ENCODE assay signal across 35 cellular contexts in the genomic region with DNA sequence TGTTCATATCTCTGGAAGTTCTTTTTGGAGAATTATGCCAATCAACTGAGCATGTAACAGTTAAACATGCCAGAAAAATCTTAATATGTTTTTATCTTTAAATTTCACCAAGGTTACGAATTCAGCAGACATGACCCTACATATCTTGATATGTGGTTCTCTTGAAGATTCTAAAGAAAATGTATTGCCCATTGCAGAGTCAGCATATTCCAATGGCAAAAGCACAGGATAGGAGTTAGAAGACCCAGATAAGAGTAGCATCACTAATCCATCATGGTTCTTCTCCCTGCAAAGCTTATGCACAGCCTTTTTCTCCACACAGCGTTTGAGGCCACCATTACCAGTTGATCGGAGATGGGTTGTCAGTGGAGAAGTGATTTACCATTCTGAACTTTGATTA.
"Had no signal": no experiment of that assay in that cellular context is flagged by ENCODE, and none has a peak within 500 bp of the region (broad histone marks: within the 10 kb centered on the region; RNA-seq: fewer than 3 reads in every experiment).

No MANE protein-coding gene starts in this region.

- H3K4me3 ChIP-seq: adrenal gland, body of pancreas, breast epithelium had no signal

- H3K4me1 Mint-ChIP-seq: activated B cell treated with CpG ODN at 0.5 μM for 24 hours; activated CD4-positive, alpha-beta T cell treated with anti-CD3 and anti-CD28 coated beads, Interleukin-2, amount 10 ng/mL, durations not matched to agents 24 days and 14 days; activated naive CD8-positive, alpha-beta T cell treated with anti-CD3 and anti-CD28 coated beads for 36 hours; activated T-helper 17 cell treated with anti-CD3 and anti-CD28 coated beads, Interleukin-2, amount 50 U/mL, for 72 hours had no signal

- H3K4me1 ChIP-seq: adrenal gland, body of pancreas, breast epithelium had no signal

- H3K36me3 ChIP-seq: adrenal gland, brain microvascular endothelial cell, breast epithelium had no signal

- H3K27ac Mint-ChIP-seq: activated B cell treated with CpG ODN at 0.5 μM for 24 hours; activated CD4-positive, alpha-beta memory T cell treated with anti-CD3 and anti-CD28 coated beads for 36 hours; activated CD4-positive, alpha-beta T cell treated with anti-CD3 and anti-CD28 coated beads, Interleukin-2, amount 10 ng/mL, durations not matched to agents 24 days and 14 days; activated CD8-positive, alpha-beta T cell treated with anti-CD3 and anti-CD28 coated beads for 36 hours; activated naive CD4-positive, alpha-beta T cell treated with anti-CD3 and anti-CD28 coated beads for 36 hours; activated naive CD4-positive, alpha-beta T cell treated with anti-CD3 and anti-CD28 coated beads, Interleukin-2, amount 50 U/mL, for 72 hours; activated naive CD8-positive, alpha-beta T cell treated with anti-CD3 and anti-CD28 coated beads for 36 hours; activated T-cell treated with anti-CD3 and anti-CD28 coated beads, Interleukin-2, amount 50 U/mL, for 72 hours; activated T-helper 1 cell treated with anti-CD3 and anti-CD28 coated beads, Interleukin-12 subunit alpha, Interleukin-12 subunit beta, Interleukin-2, Interleukin-4 antibody, amounts not matched to agents 30 ng/mL and 10 ng/mL and 1 ng/mL, durations not matched to agents 14 hours and 24 hours and 36 hours; activated T-helper 17 cell treated with anti-CD3 and anti-CD28 coated beads, Interleukin-2, amount 50 U/mL, for 72 hours; T-helper 1 cell treated with Interleukin-12 subunit alpha and Interleukin-12 subunit beta and Interleukin-4 antibody, amounts not matched to agents 30 μg/mL and 1 μg/mL, for 36 hours; T-helper 2 cell treated with Interferon-gamma antibody and Interleukin-4, amounts not matched to agents 5 μg/mL and 100 μg/mL, for 36 hours had no signal

- ATAC-seq: activated CD8-positive, alpha-beta T cell treated with anti-CD3 and anti-CD28 coated beads for 36 hours; activated naive CD4-positive, alpha-beta T cell treated with anti-CD3 and anti-CD28 coated beads, Interleukin-2, amount 50 U/mL, for 72 hours; activated T-cell treated with anti-CD3 and anti-CD28 coated beads, Interleukin-2, amount 50 U/mL, for 4 hours; body of pancreas had no signal

- H3K9me3 ChIP-seq: adrenal gland, body of pancreas, breast epithelium had no signal

- H3K27me3 ChIP-seq: adrenal gland, body of pancreas, brain microvascular endothelial cell, breast epithelium had no signal

- H3K27me3 Mint-ChIP-seq: activated B cell treated with CpG ODN at 0.5 μM for 24 hours; activated CD4-positive, alpha-beta memory T cell treated with anti-CD3 and anti-CD28 coated beads for 36 hours; activated CD4-positive, alpha-beta T cell treated with anti-CD3 and anti-CD28 coated beads, Interleukin-2, amount 10 ng/mL, durations not matched to agents 24 days and 14 days; activated CD8-positive, alpha-beta T cell treated with anti-CD3 and anti-CD28 coated beads for 36 hours; activated naive CD8-positive, alpha-beta T cell treated with anti-CD3 and anti-CD28 coated beads for 36 hours; activated T-helper 17 cell treated with anti-CD3 and anti-CD28 coated beads, Interleukin-2, amount 50 U/mL, for 72 hours had no signal

- FAIRE-seq: astrocyte, TTC549 had no signal

- H3K9me3 Mint-ChIP-seq: activated naive CD4-positive, alpha-beta T cell treated with anti-CD3 and anti-CD28 coated beads for 36 hours; activated T-cell treated with anti-CD3 and anti-CD28 coated beads, Interleukin-2, amount 50 U/mL, for 4 hours; T-helper 2 cell treated with Interferon-gamma antibody and Interleukin-4, amounts not matched to agents 5 μg/mL and 100 μg/mL, for 36 hours had no signal

- H3K4me3 Mint-ChIP-seq: activated B cell treated with CpG ODN at 0.5 μM for 24 hours; activated CD4-positive, alpha-beta memory T cell treated with anti-CD3 and anti-CD28 coated beads for 36 hours; activated CD4-positive, alpha-beta T cell treated with anti-CD3 and anti-CD28 coated beads, Interleukin-2, amount 10 ng/mL, durations not matched to agents 24 days and 14 days; activated CD8-positive, alpha-beta T cell treated with anti-CD3 and anti-CD28 coated beads for 36 hours; activated naive CD4-positive, alpha-beta T cell treated with anti-CD3 and anti-CD28 coated beads for 36 hours; activated naive CD8-positive, alpha-beta T cell treated with anti-CD3 and anti-CD28 coated beads for 36 hours; activated T-cell treated with anti-CD3 and anti-CD28 coated beads, Interleukin-2, amount 50 U/mL, for 4 hours; activated T-cell treated with anti-CD3 and anti-CD28 coated beads, Interleukin-2, amount 50 U/mL, for 72 hours; activated T-helper 1 cell treated with anti-CD3 and anti-CD28 coated beads, Interleukin-12 subunit alpha, Interleukin-12 subunit beta, Interleukin-2, Interleukin-4 antibody, amounts not matched to agents 30 ng/mL and 10 ng/mL and 1 ng/mL, durations not matched to agents 14 hours and 24 hours and 36 hours; activated T-helper 17 cell treated with anti-CD3 and anti-CD28 coated beads, Interleukin-2, amount 50 U/mL, for 72 hours; T-helper 1 cell treated with Interleukin-12 subunit alpha and Interleukin-12 subunit beta and Interleukin-4 antibody, amounts not matched to agents 30 μg/mL and 1 μg/mL, for 36 hours; T-helper 2 cell treated with Interferon-gamma antibody and Interleukin-4, amounts not matched to agents 5 μg/mL and 100 μg/mL, for 36 hours had no signal

- H3K36me3 Mint-ChIP-seq: activated CD4-positive, alpha-beta memory T cell treated with anti-CD3 and anti-CD28 coated beads for 36 hours; activated naive CD4-positive, alpha-beta T cell treated with anti-CD3 and anti-CD28 coated beads, Interleukin-2, amount 50 U/mL, for 72 hours; activated naive CD8-positive, alpha-beta T cell treated with anti-CD3 and anti-CD28 coated beads for 36 hours had no signal

- H3K27ac ChIP-seq: adrenal gland, body of pancreas, brain microvascular endothelial cell, breast epithelium, VCaP had no signal

- DNase-seq: activated B cell treated with CpG ODN at 0.5 μM for 24 hours; activated CD4-positive, alpha-beta memory T cell treated with anti-CD3 and anti-CD28 coated beads for 36 hours; activated CD4-positive, alpha-beta T cell treated with anti-CD3 and anti-CD28 coated beads for 4 hours; activated CD4-positive, alpha-beta T cell treated with anti-CD3 and anti-CD28 coated beads, Interleukin-2, amount 10 ng/mL, durations not matched to agents 24 days and 14 days; activated CD4-positive, alpha-beta T cell treated with anti-CD3 and anti-CD28 coated beads, Interleukin-2, amount 50 U/mL, for 1 hour; activated CD4-positive, alpha-beta T cell treated with anti-CD3 and anti-CD28 coated beads, Interleukin-2, amount 50 U/mL, for 4 hours; activated CD4-positive, CD25-positive, alpha-beta regulatory T cell treated with anti-CD3 and anti-CD28 coated beads, Interleukin-2, amount 50 U/mL, for 72 hours; activated CD8-positive, alpha-beta memory T cell treated with anti-CD3 and anti-CD28 coated beads, Interleukin-2, amount 50 U/mL, for 4 hours; activated CD8-positive, alpha-beta T cell treated with anti-CD3 and anti-CD28 coated beads for 36 hours; activated effector memory CD4-positive, alpha-beta T cell treated with anti-CD3 and anti-CD28 coated beads, Interleukin-2, amount 50 U/mL, for 16 hours; activated gamma-delta T cell treated with Interleukin-2 at 50 U/mL for 16 hours; activated naive CD4-positive, alpha-beta T cell; activated naive CD4-positive, alpha-beta T cell treated with anti-CD3 and anti-CD28 coated beads for 36 hours; activated naive CD4-positive, alpha-beta T cell treated with anti-CD3 and anti-CD28 coated beads, Interleukin-2, amount 50 U/mL, for 16 hours; activated naive CD8-positive, alpha-beta T cell treated with anti-CD3 and anti-CD28 coated beads for 36 hours; activated T-cell treated with anti-CD3 and anti-CD28 coated beads for 4 hours; activated T-cell treated with anti-CD3 and anti-CD28 coated beads, Interleukin-2, amount 50 U/mL, for 1 hour; activated T-cell treated with anti-CD3 and anti-CD28 coated beads, Interleukin-2, amount 50 U/mL, for 4 hours; activated T-cell treated with anti-CD3 and anti-CD28 coated beads, Interleukin-2, amount 50 U/mL, for 72 hours; adrenal gland; amniotic stem cell; aorta; body of pancreas; brain microvascular endothelial cell; central memory CD4-positive, alpha-beta T cell; T-helper 9 cell had no signal
